Comparison of ENCODE assay signal across 21 cellular contexts in genomic region chr6:162090734-162091133, GRCh38.
DNase-seq lines count a peak whose midpoint lies in the region; ATAC-seq and TF ChIP-seq lines count a peak whose summit lies in the region.
"Had no signal": no experiment of that assay in that cellular context is flagged by ENCODE, and none has a peak within 500 bp of the region (broad histone marks: within the 10 kb centered on the region; RNA-seq: fewer than 3 reads in every experiment).

No MANE protein-coding gene starts in this region.

- H3K27me3 Mint-ChIP-seq in osteocyte (ENCODE audit: unreplicated experiment): no peaks in the 10 kb centered on the region
- H3K27me3 Mint-ChIP-seq: activated naive CD8-positive, alpha-beta T cell treated with anti-CD3 and anti-CD28 coated beads, Interleukin-2, amount 50 U/mL, for 24 hours; B cell; central memory CD8-positive, alpha-beta T cell had no signal

- no peaks in the 10 kb centered on the region for H3K79me2 ChIP-seq in fibroblast of lung (ENCODE audit: control insufficient read depth, insufficient read depth, low read length)

- no peaks in the 10 kb centered on the region for H4K20me1 ChIP-seq in BLaER1
- no peaks in the 10 kb centered on the region for H4K20me1 ChIP-seq in fibroblast of lung (ENCODE audit: control insufficient read depth, extremely low read depth, insufficient read depth, low read length)

- H3K9me3 ChIP-seq in BLaER1: peaks cover 3% of the 10 kb centered on the region
- H3K9me3 ChIP-seq in fibroblast of lung (ENCODE audit: control insufficient read depth, insufficient read depth, low read depth, low read length): no peaks in the 10 kb centered on the region
- H3K9me3 ChIP-seq: ovary, upper lobe of right lung had no signal

- no peak overlapping the region for H3K4me3 Mint-ChIP-seq in osteocyte (ENCODE audit: unreplicated experiment)
- H3K4me3 Mint-ChIP-seq: activated naive CD8-positive, alpha-beta T cell treated with anti-CD3 and anti-CD28 coated beads, Interleukin-2, amount 50 U/mL, for 24 hours; B cell; central memory CD8-positive, alpha-beta T cell had no signal

- H3K27ac ChIP-seq in BLaER1: no peak overlapping the region
- H3K27ac ChIP-seq in fibroblast of lung (ENCODE audit: insufficient read depth, low read length): no peak overlapping the region
- H3K27ac ChIP-seq: ovary, upper lobe of right lung had no signal

- H3K27me3 ChIP-seq in BLaER1 (no peaks in the 10 kb centered on the region), fibroblast of lung (ENCODE audit: control insufficient read depth, insufficient read depth, low read length) (no peaks in the 10 kb centered on the region)
- H3K27me3 ChIP-seq: ovary, upper lobe of right lung had no signal

- H3K4me1 ChIP-seq in BLaER1: peaks cover 19% of the 10 kb centered on the region
- H3K4me1 ChIP-seq in fibroblast of lung (ENCODE audit: control insufficient read depth, extremely low read depth, insufficient read depth, low read length): no peaks in the 10 kb centered on the region
- H3K4me1 ChIP-seq: upper lobe of right lung had no signal

- H3K4me3 ChIP-seq in BLaER1 (no peak overlapping the region), fibroblast of lung (replicated peaks in 1 of 4; ENCODE audit: control extremely low read depth in 1 of 4, insufficient read depth in 1 of 4, low read depth in 3 of 4, low read length in 4 of 4) (no peak overlapping the region)
- H3K4me3 ChIP-seq: ovary, upper lobe of right lung had no signal

- peak overlapping the region; percentile 44 for H3K4me2 ChIP-seq in BLaER1
- no peak overlapping the region for H3K4me2 ChIP-seq in fibroblast of lung (ENCODE audit: extremely low read depth, insufficient read depth, low read length)

- peaks cover 19% of the 10 kb centered on the region for H3K4me1 Mint-ChIP-seq in osteocyte (ENCODE audit: unreplicated experiment)
- H3K4me1 Mint-ChIP-seq: activated naive CD8-positive, alpha-beta T cell treated with anti-CD3 and anti-CD28 coated beads, Interleukin-2, amount 50 U/mL, for 24 hours; B cell; central memory CD8-positive, alpha-beta T cell had no signal

- H3K36me3 ChIP-seq in BLaER1 (no peaks in the 10 kb centered on the region), fibroblast of lung (ENCODE audit: control insufficient read depth, insufficient read depth, low read length) (no peaks in the 10 kb centered on the region)
- H3K36me3 ChIP-seq: ovary, upper lobe of right lung had no signal

- no peak for TF ChIP-seq CTCF in fibroblast of lung (conservative IDR thresholded peaks at IDR 0.05 in 1 of 2, IDR thresholded peaks at IDR 0.05 in 1 of 2; ENCODE audit: low read depth in 1 of 2, low read length in 2 of 2)
- no peak for TF ChIP-seq CTCF in osteocyte (IDR thresholded peaks at IDR 0.05)

- peak overlapping the region; percentile 72 for H3K27ac Mint-ChIP-seq in osteocyte (ENCODE audit: unreplicated experiment)
- H3K27ac Mint-ChIP-seq: activated naive CD8-positive, alpha-beta T cell treated with anti-CD3 and anti-CD28 coated beads, Interleukin-2, amount 50 U/mL, for 24 hours; B cell had no signal

- DNase-seq in SW480 (ENCODE audit: low spot score) (peak; percentile 2), fibroblast of lung (ENCODE audit: low read depth in 2 of 2) (peak; percentile 15 to 94), osteocyte (ENCODE audit: extremely low spot score, unreplicated experiment) (no peak)
- DNase-seq in activated CD8-positive, alpha-beta memory T cell treated with anti-CD3 and anti-CD28 coated beads for 24 hours: no peak
- DNase-seq: activated naive CD8-positive, alpha-beta T cell treated with anti-CD3 and anti-CD28 coated beads, Interleukin-2, amount 50 U/mL, for 24 hours; effector CD8-positive, alpha-beta T cell; KG1; NCI-H1048; NCI-H2081 treated with DMSO at 0.1 percent for 48 hours; NCI-H526; ovary; stimulated activated CD4-positive, alpha-beta T cell treated with anti-CD3 and anti-CD28 coated beads, Interleukin-2, amount 100 ng/mL, for 48 hours; T1000; upper lobe of right lung had no signal

- H2AFZ ChIP-seq in fibroblast of lung (ENCODE audit: low read length): no peak overlapping the region

- H3K9ac ChIP-seq in BLaER1: no peak overlapping the region
- H3K9ac ChIP-seq in fibroblast of lung (ENCODE audit: insufficient read depth, low read length): no peak overlapping the region

- H3K9me3 Mint-ChIP-seq in osteocyte (ENCODE audit: unreplicated experiment): peaks cover 4% of the 10 kb centered on the region

- peaks cover 1% of the 10 kb centered on the region for H3K36me3 Mint-ChIP-seq in osteocyte (ENCODE audit: unreplicated experiment)

- ATAC-seq in GM18867 (IDR thresholded peaks at IDR 0.05; ENCODE audit: unreplicated experiment) (no peak), GM18873 (IDR thresholded peaks at IDR 0.05; ENCODE audit: low FRiP score, unreplicated experiment) (no peak), HG02840 (IDR thresholded peaks at IDR 0.05; ENCODE audit: low FRiP score, unreplicated experiment) (no peak)
- ATAC-seq: activated CD4-positive, CD25-positive, alpha-beta regulatory T cell treated with anti-CD3 and anti-CD28 coated beads, Interleukin-2, amount 50 U/mL, for 24 hours; activated naive CD8-positive, alpha-beta T cell treated with anti-CD3 and anti-CD28 coated beads, Interleukin-2, amount 50 U/mL, for 24 hours; upper lobe of right lung had no signal

Comparison
In these comparisons a context has a peak if more than half of its experiments do, and no peak if none do; other contexts are left out.
1. DNase-seq: peak in SW480 (single experiment) and fibroblast of lung (2 of 2); none in osteocyte (single experiment) and activated CD8-positive, alpha-beta memory T cell treated with anti-CD3 and anti-CD28 coated beads for 24 hours (single experiment).